In the genomic region with DNA sequence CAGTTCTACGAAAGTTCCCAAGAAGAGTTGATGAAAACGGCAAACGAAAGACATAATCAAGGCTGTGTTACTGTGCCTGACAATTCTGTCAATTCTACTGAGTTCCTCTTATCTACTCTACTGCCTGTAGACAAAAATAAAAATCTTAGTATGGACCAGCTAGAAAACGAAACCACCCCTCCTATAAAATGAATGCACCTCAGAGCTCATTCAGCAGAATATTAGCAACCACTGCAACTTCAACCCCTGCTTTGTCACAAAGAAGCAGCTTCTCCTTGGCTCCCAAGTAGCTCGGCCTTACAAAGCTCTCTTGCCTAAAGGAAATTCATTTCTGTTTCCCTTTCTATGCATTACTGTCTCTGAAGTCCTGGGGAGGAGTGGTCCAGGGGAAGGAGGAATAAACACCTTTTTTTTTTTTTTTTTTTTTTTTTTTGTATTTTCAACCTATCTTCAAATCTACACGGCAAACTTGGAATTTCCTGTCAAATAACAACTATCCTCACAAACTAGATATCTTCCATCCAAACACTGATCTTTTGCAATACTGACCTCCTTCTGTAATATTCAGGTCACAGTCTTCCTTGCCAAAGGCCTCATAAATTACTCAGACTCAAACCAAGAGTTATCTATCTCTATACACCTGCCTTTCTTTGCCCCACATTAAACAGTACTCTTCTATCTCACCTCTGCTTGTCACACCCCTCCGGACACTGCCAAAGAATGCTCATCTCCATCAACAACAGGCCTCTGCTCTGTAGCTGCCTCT, we compare ENCODE assay signal across 19 cellular contexts.
DNase-seq lines count a peak whose midpoint lies in the region; ATAC-seq and TF ChIP-seq lines count a peak whose summit lies in the region.
"Had no signal": no experiment of that assay in that cellular context is flagged by ENCODE, and none has a peak within 500 bp of the region (broad histone marks: within the 10 kb centered on the region; RNA-seq: fewer than 3 reads in every experiment).

No MANE protein-coding gene starts in this region.

- no peaks in the 10 kb centered on the region; a peak in 1 of 3 replicates for H3K36me3 ChIP-seq in HEK293 (ENCODE audit: control insufficient read depth in 2 of 2, insufficient read depth in 1 of 2, low read length in 2 of 2)
- H3K36me3 ChIP-seq: Peyer's patch had no signal

- ATAC-seq in sciatic nerve, result peak; percentile 65

- no peaks in the 10 kb centered on the region for H3K9me3 ChIP-seq in HEK293 (ENCODE audit: control insufficient read depth, insufficient read depth, low read depth, low read length)
- H3K9me3 ChIP-seq: Peyer's patch had no signal

- H3K4me3 ChIP-seq in HEK293 (ENCODE audit: low read depth, low read length) (no peak overlapping the region), fibroblast of villous mesenchyme (ENCODE audit: low read depth, low read length) (no peak overlapping the region)
- H3K4me3 ChIP-seq: Peyer's patch, SK-N-MC had no signal

- no peaks in the 10 kb centered on the region for H3K27me3 Mint-ChIP-seq in chondrocyte (ENCODE audit: low read depth)

- H3K36me3 Mint-ChIP-seq in chondrocyte (ENCODE audit: low read depth), result no peaks in the 10 kb centered on the region

- no peak overlapping the region for H3K4me3 Mint-ChIP-seq in chondrocyte (ENCODE audit: unreplicated experiment)

- DNase-seq in RPMI8226 (peak; percentile 73), fibroblast of villous mesenchyme (ENCODE audit: low read depth) (peak; percentile 43), sciatic nerve (ENCODE audit: low spot score) (no peak), NCI-H2081 (lab: John Stamatoyannopoulos, UW) (no peak), NCI-H510A treated with DMSO at 0.1 percent for 48 hours (lab: John Stamatoyannopoulos, UW) (no peak), chondrocyte (ENCODE audit: low spot score) (no peak)
- DNase-seq: ACHN, C1 segment of cervical spinal cord, DMS79 treated with DMSO at 0.1 percent for 48 hours, H7, IMR-90, NCI-H1048, NCI-H1436, NCI-H1930, NCI-H526 treated with DMSO at 0.1 percent for 48 hours, Peyer's patch, Right ventricle myocardium superior had no signal

- intact Hi-C loops in sciatic nerve (cut with DNase I), result no loop called here

- H3K27ac ChIP-seq in HEK293 (ENCODE audit: extremely low read depth, low read depth, low read length), result no peak overlapping the region
- H3K27ac ChIP-seq: Peyer's patch, SK-N-MC had no signal

- POLR2A ChIA-PET in HEK293 (lab: Yijun Ruan, JAX), result interaction anchor here (0.7 kb wide), 1 partner anchor 91 kb away, joined by 5 read pairs; no protein-coding TSS in a partner anchor

- TF ChIP-seq CTCF in HEK293 (tag by site-specific recombination; IDR thresholded peaks at IDR 0.05) (no peak), fibroblast of villous mesenchyme (IDR thresholded peaks at IDR 0.05; ENCODE audit: insufficient read depth, low read depth, low read length) (no peak), chondrocyte (IDR thresholded peaks at IDR 0.05) (no peak)

- CTCF ChIA-PET in HEK293 (lab: Yijun Ruan, JAX), result interaction anchor here (0.5 kb wide), 2 partner anchors 61 to 179 kb away, joined by 3 to 6 read pairs; no protein-coding TSS in a partner anchor

- H3K9me3 Mint-ChIP-seq in chondrocyte (ENCODE audit: low read depth), result no peaks in the 10 kb centered on the region

- no peak overlapping the region for H3K27ac Mint-ChIP-seq in chondrocyte (ENCODE audit: unreplicated experiment)

- peaks cover 19% of the 10 kb centered on the region for H3K4me1 ChIP-seq in HEK293 (ENCODE audit: control insufficient read depth, insufficient read depth, low read length)

- H3K4me1 Mint-ChIP-seq in chondrocyte (ENCODE audit: low read depth), result peaks cover 5% of the 10 kb centered on the region

TF ChIP-seq in HEK293, 187 proteins besides CTCF, POLR2A, EP300 and RAD21:
- TF ChIP-seq, protein P1, sequence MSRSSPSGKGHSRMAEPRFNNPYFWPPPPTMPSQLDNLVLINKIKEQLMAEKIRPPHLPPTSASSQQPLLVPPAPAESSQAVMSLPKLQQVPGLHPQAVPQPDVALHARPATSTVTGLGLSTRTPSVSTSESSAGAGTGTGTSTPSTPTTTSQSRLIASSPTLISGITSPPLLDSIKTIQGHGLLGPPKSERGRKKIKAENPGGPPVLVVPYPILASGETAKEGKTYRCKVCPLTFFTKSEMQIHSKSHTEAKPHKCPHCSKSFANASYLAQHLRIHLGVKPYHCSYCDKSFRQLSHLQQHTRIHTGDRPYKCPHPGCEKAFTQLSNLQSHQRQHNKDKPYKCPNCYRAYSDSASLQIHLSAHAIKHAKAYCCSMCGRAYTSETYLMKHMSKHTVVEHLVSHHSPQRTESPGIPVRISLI (tag by site-specific recombination; IDR thresholded peaks at IDR 0.05), result peak; percentile 78
- TF ChIP-seq ZNF10 (tag by site-specific recombination; IDR thresholded peaks at IDR 0.05), result no peak
TF ChIP-seq in HEK293: peak in this region for 1.

Comparison
In these comparisons a context has a peak if more than half of its experiments do, and no peak if none do; other contexts are left out.
1. DNase-seq: peak in RPMI8226 (single experiment) and fibroblast of villous mesenchyme (single experiment); none in sciatic nerve (single experiment), NCI-H2081 (0 of 2), NCI-H510A treated with DMSO at 0.1 percent for 48 hours (single experiment) and chondrocyte (single experiment).